Comparison of ENCODE assay signal across 15 cellular contexts in genomic region chr17:61219460-61219859, GRCh38.
DNase-seq lines count a peak whose midpoint lies in the region; ATAC-seq, FAIRE-seq and TF ChIP-seq lines count a peak whose summit lies in the region.
"Had no signal": no experiment of that assay in that cellular context is flagged by ENCODE, and none has a peak within 500 bp of the region (broad histone marks: within the 10 kb centered on the region; RNA-seq: fewer than 3 reads in every experiment).

No MANE protein-coding gene starts in this region.

- peaks cover 1% of the 10 kb centered on the region; the same call in 1 of the 2 replicates for H3K27me3 Mint-ChIP-seq in HFFc6 (ENCODE audit: insufficient read depth)
- no peaks in the 10 kb centered on the region for H3K27me3 Mint-ChIP-seq in natural killer cell (ENCODE audit: low read depth in 2 of 2)
- H3K27me3 Mint-ChIP-seq in CD4-positive, alpha-beta T cell = no peaks in the 10 kb centered on the region
- H3K27me3 Mint-ChIP-seq: activated naive CD4-positive, alpha-beta T cell treated with anti-CD3 and anti-CD28 coated beads, Interleukin-2, amount 10 ng/mL, durations not matched to agents 7 days and 5 days had no signal

- intact Hi-C loops in natural killer cell (cut with micrococcal nuclease) (no loop called here), kidney (cut with DNase I) (no loop called here)
- intact Hi-C loops in CD4-positive, alpha-beta T cell (cut with DNase I, micrococcal nuclease) = no loop called here

- TF ChIP-seq CTCF in AG04450 (IDR thresholded peaks at IDR 0.05; ENCODE audit: low read depth, low read length) (no peak), HFFc6 (IDR thresholded peaks at IDR 0.05) (no peak), fibroblast of lung (conservative IDR thresholded peaks at IDR 0.05 in 1 of 2, IDR thresholded peaks at IDR 0.05 in 1 of 2; ENCODE audit: low read depth in 1 of 2, low read length in 2 of 2) (no peak), natural killer cell (IDR thresholded peaks at IDR 0.05) (no peak), kidney (IDR thresholded peaks at IDR 0.05; ENCODE audit: borderline replicate concordance, extremely low read depth, insufficient read depth) (no peak)
- TF ChIP-seq CTCF in CD4-positive, alpha-beta T cell (IDR thresholded peaks at IDR 0.05) = no peak

- ATAC-seq in natural killer cell = no peak
- no peak for ATAC-seq in HG03571 (IDR thresholded peaks at IDR 0.05; ENCODE audit: unreplicated experiment)
- no peak for ATAC-seq in CD4-positive, alpha-beta T cell (ENCODE audit: poor library complexity)

- H3K79me2 ChIP-seq in fibroblast of lung (ENCODE audit: control insufficient read depth, insufficient read depth, low read length) = no peaks in the 10 kb centered on the region

- no peak overlapping the region for H3K4me2 ChIP-seq in fibroblast of lung (ENCODE audit: extremely low read depth, insufficient read depth, low read length)

- H3K9me3 ChIP-seq in AG04450 (ENCODE audit: control insufficient read depth, insufficient read depth, low read length) (no peaks in the 10 kb centered on the region), fibroblast of lung (ENCODE audit: control insufficient read depth, insufficient read depth, low read depth, low read length) (no peaks in the 10 kb centered on the region), kidney (ENCODE audit: control insufficient read depth in 1 of 2, low read length in 2 of 2) (no peaks in the 10 kb centered on the region)
- no peaks in the 10 kb centered on the region for H3K9me3 ChIP-seq in CD4-positive, alpha-beta T cell (ENCODE audit: control insufficient read depth, low read length)
- H3K9me3 ChIP-seq: sigmoid colon, uterus had no signal

- no peak overlapping the region for H3K27ac ChIP-seq in AG04450 (ENCODE audit: low read depth, low read length)
- peak overlapping the region; percentile 65 for H3K27ac ChIP-seq in fibroblast of lung (ENCODE audit: insufficient read depth, low read length)
- no peak overlapping the region for H3K27ac ChIP-seq in CD4-positive, alpha-beta T cell (ENCODE audit: low read depth, low read length)
- peak overlapping the region in 1 of 2 donors; percentile 36 for H3K27ac ChIP-seq in kidney (ENCODE audit: low read depth in 2 of 2, low read length in 2 of 2)
- H3K27ac ChIP-seq: C4-2B had no signal

- H3K4me1 Mint-ChIP-seq in HFFc6 (ENCODE audit: low read depth) (peaks cover 55% of the 10 kb centered on the region), natural killer cell (peaks cover 40 to 50% of the 10 kb centered on the region in 2 donors)
- H3K4me1 Mint-ChIP-seq in CD4-positive, alpha-beta T cell (ENCODE audit: low read depth) = peaks cover 51% of the 10 kb centered on the region

- no peaks in the 10 kb centered on the region for H3K36me3 ChIP-seq in fibroblast of lung (ENCODE audit: control insufficient read depth, insufficient read depth, low read length)
- no peaks in the 10 kb centered on the region for H3K36me3 ChIP-seq in kidney (ENCODE audit: control insufficient read depth in 1 of 2, insufficient read depth in 2 of 2, low read length in 2 of 2)
- H3K36me3 ChIP-seq: sigmoid colon, uterus had no signal

- peak; percentile 44 for DNase-seq in AG04450 (ENCODE audit: low read depth, low spot score)
- DNase-seq in HFFc6 = peak; percentile 71
- DNase-seq in fibroblast of lung (ENCODE audit: low read depth in 2 of 2) = peak in 1 of 2 donors; percentile 82
- DNase-seq in natural killer cell = no peak
- no peak for DNase-seq in GM12891 (ENCODE audit: insufficient read length, low spot score)
- DNase-seq in CD4-positive, alpha-beta T cell = no peak
- no peak for DNase-seq in kidney
- DNase-seq: activated naive CD4-positive, alpha-beta T cell treated with anti-CD3 and anti-CD28 coated beads, Interleukin-2, amount 10 ng/mL, durations not matched to agents 7 days and 5 days; dermis blood vessel endothelial cell; GF-D8; NCI-H1105 treated with DMSO at 0.1 percent for 48 hours; sigmoid colon; uterus had no signal

- TF ChIP-seq POLR2A in GM12891 (IDR thresholded peaks at IDR 0.05; ENCODE audit: low read depth, low read length) = no peak

- H3K4me3 Mint-ChIP-seq in HFFc6 (peak overlapping the region; percentile 52), natural killer cell (peak overlapping the region; percentile 32)
- no peak overlapping the region for H3K4me3 Mint-ChIP-seq in CD4-positive, alpha-beta T cell
- H3K4me3 Mint-ChIP-seq: activated naive CD4-positive, alpha-beta T cell treated with anti-CD3 and anti-CD28 coated beads, Interleukin-2, amount 10 ng/mL, durations not matched to agents 7 days and 5 days had no signal

- FAIRE-seq in GM12891 (lab: Jason Lieb, UNC) = no peak
- no peak for FAIRE-seq in kidney (lab: Jason Lieb, UNC)

- H3K27ac Mint-ChIP-seq in HFFc6 = peak overlapping the region; percentile 84
- H3K27ac Mint-ChIP-seq in natural killer cell = peak overlapping the region in 1 of 2 donors; percentile 26
- H3K27ac Mint-ChIP-seq in CD4-positive, alpha-beta T cell = no peak overlapping the region
- H3K27ac Mint-ChIP-seq: activated naive CD4-positive, alpha-beta T cell treated with anti-CD3 and anti-CD28 coated beads, Interleukin-2, amount 10 ng/mL, durations not matched to agents 7 days and 5 days had no signal

- H3K4me3 ChIP-seq in AG04450 (ENCODE audit: low read depth, low read length) = no peak overlapping the region
- H3K4me3 ChIP-seq in fibroblast of lung (replicated peaks in 1 of 4; ENCODE audit: control extremely low read depth in 1 of 4, insufficient read depth in 1 of 4, low read depth in 3 of 4, low read length in 4 of 4) = no peak overlapping the region
- no peak overlapping the region for H3K4me3 ChIP-seq in kidney (ENCODE audit: low read length in 2 of 2)
- H3K4me3 ChIP-seq: sigmoid colon, uterus had no signal

- H3K4me1 ChIP-seq in fibroblast of lung (ENCODE audit: control insufficient read depth, extremely low read depth, insufficient read depth, low read length) (peaks cover 22% of the 10 kb centered on the region), kidney (ENCODE audit: control insufficient read depth in 1 of 2, insufficient read depth in 1 of 2, low read depth in 1 of 2, low read length in 2 of 2) (peaks cover 0 to 3% of the 10 kb centered on the region in 2 donors)
- H3K4me1 ChIP-seq: sigmoid colon, uterus had no signal

- no peaks in the 10 kb centered on the region for H3K27me3 ChIP-seq in AG04450 (ENCODE audit: control insufficient read depth, insufficient read depth, low read length)
- no peaks in the 10 kb centered on the region for H3K27me3 ChIP-seq in fibroblast of lung (ENCODE audit: control insufficient read depth, insufficient read depth, low read length)
- no peaks in the 10 kb centered on the region for H3K27me3 ChIP-seq in CD4-positive, alpha-beta T cell (ENCODE audit: control insufficient read depth, insufficient read depth, low read length)
- H3K27me3 ChIP-seq: sigmoid colon, uterus had no signal

- no peaks in the 10 kb centered on the region for H4K20me1 ChIP-seq in fibroblast of lung (ENCODE audit: control insufficient read depth, extremely low read depth, insufficient read depth, low read length)

- H2AFZ ChIP-seq in fibroblast of lung (ENCODE audit: low read length) = no peak overlapping the region

- H3K36me3 Mint-ChIP-seq in HFFc6 (ENCODE audit: low read depth) (no peaks in the 10 kb centered on the region), natural killer cell (no peaks in the 10 kb centered on the region)
- no peaks in the 10 kb centered on the region for H3K36me3 Mint-ChIP-seq in CD4-positive, alpha-beta T cell (ENCODE audit: low read depth)

- POLR2A ChIA-PET in AG04450 (lab: Yijun Ruan, JAX) = interaction anchor here (0.6 to 3.0 kb wide), 7 partner anchors 11 to 327 kb away, joined by 3 to 24 read pairs (median 7); partner anchors contain the start of gene TBX2
- POLR2A ChIA-PET in CD4-positive, alpha-beta T cell (lab: Charles Lee) = interaction anchor here (0.6 kb wide), 1 partner anchor 16 kb away, joined by 4 read pairs; no protein-coding TSS in a partner anchor

- H3K9me3 Mint-ChIP-seq in HFFc6 (no peaks in the 10 kb centered on the region), natural killer cell (no peaks in the 10 kb centered on the region)
- H3K9me3 Mint-ChIP-seq in CD4-positive, alpha-beta T cell = no peaks in the 10 kb centered on the region
- H3K9me3 Mint-ChIP-seq: activated naive CD4-positive, alpha-beta T cell treated with anti-CD3 and anti-CD28 coated beads, Interleukin-2, amount 10 ng/mL, durations not matched to agents 7 days and 5 days had no signal

- no peak overlapping the region for H3K9ac ChIP-seq in fibroblast of lung (ENCODE audit: insufficient read depth, low read length)
- H3K9ac ChIP-seq in kidney (ENCODE audit: low read length in 2 of 2) = no peak overlapping the region

- CTCF ChIA-PET in AG04450 (lab: Charles Lee) = interaction anchor here (0.9 kb wide), 1 partner anchor 248 kb away, joined by 3 read pairs; no protein-coding TSS in a partner anchor
- CTCF ChIA-PET in CD4-positive, alpha-beta T cell (lab: Charles Lee) = no interaction called here

TF ChIP-seq in GM12891, 5 proteins besides CTCF, POLR2A, EP300 and RAD21:
- no peak for TF ChIP-seq SPI1 (IDR thresholded peaks at IDR 0.05; ENCODE audit: low read depth, low read length)
- TF ChIP-seq TAF1 (IDR thresholded peaks at IDR 0.05; ENCODE audit: low read depth, low read length) = no peak

Comparison
In these comparisons a context has a peak if more than half of its experiments do, and no peak if none do; other contexts are left out.
1. DNase-seq: peak in AG04450 (single experiment) and HFFc6 (single experiment); none in natural killer cell (single experiment), GM12891 (single experiment), CD4-positive, alpha-beta T cell (0 of 10) and kidney (single experiment).